Comparison of ENCODE assay signal across 11 cellular contexts in genomic region chr19:48968179-48968661, GRCh38. TPM values are rescaled to one million over a fixed set of nuclear protein-coding genes. Genes with fewer than 3 reads are reported as not detected.
DNase-seq lines count a peak whose midpoint lies in the region; ATAC-seq, FAIRE-seq and TF ChIP-seq lines count a peak whose summit lies in the region.
"Had no signal": no experiment of that assay in that cellular context is flagged by ENCODE, and none has a peak within 500 bp of the region (broad histone marks: within the 10 kb centered on the region; RNA-seq: fewer than 3 reads in every experiment).

No MANE protein-coding gene starts in this region.

- peaks cover 4% of the 10 kb centered on the region for H3K9me3 Mint-ChIP-seq in WTC11

- 53 to 61% (median 59%) methylated on average over 4 of the region's 4 CpGs for WGBS in stomach, 5 donors

- peak; percentile 9 for DNase-seq in NCI-H2171 treated with DMSO at 0.1 percent for 48 hours (lab: John Stamatoyannopoulos, UW)
- DNase-seq in NCI-H2171 (lab: John Stamatoyannopoulos, UW), result no peak
- DNase-seq in WTC11 (ENCODE audit: low spot score), result no peak
- DNase-seq in fibroblast of peridontal ligament (ENCODE audit: extremely low read depth), result peak; percentile 55
- DNase-seq in stomach, result no peak
- DNase-seq in GM12892 (ENCODE audit: insufficient read length), result no peak
- no peak for DNase-seq in DMS114 treated with DMSO at 0.1 percent for 48 hours (lab: John Stamatoyannopoulos, UW; ENCODE audit: unreplicated experiment)

- no peak for TF ChIP-seq EP300 in stomach (IDR thresholded peaks at IDR 0.05)

- ATAC-seq in WTC11, result no peak
- no peak for ATAC-seq in GM18505 (IDR thresholded peaks at IDR 0.05; ENCODE audit: unreplicated experiment)

- H3K27me3 ChIP-seq in stomach, result no peaks in the 10 kb centered on the region

- CTCF ChIA-PET in WTC11 (lab: Charles Lee), result interaction anchor here (1.4 to 2.6 kb wide), 3 partner anchors 8 to 33 kb away, joined by 3 to 13 read pairs (median 8); partner anchors contain the start of genes GYS1 and RUVBL2

- intact Hi-C loops in stomach (cut with DNase I; ENCODE audit: low total_unique reads), result no loop called here

- no peaks in the 10 kb centered on the region for H3K27me3 Mint-ChIP-seq in WTC11 (ENCODE audit: low read depth)

- H3K4me1 ChIP-seq in stomach, result peaks cover 30 to 70% (median 50%) of the 10 kb centered on the region in 4 donors

- no peak for FAIRE-seq in GM12892 (lab: Jason Lieb, UNC)
- FAIRE-seq: H54 had no signal

- POLR2A ChIA-PET in WTC11 (lab: Charles Lee), result interaction anchor here (1.3 kb wide), 1 partner anchor 25 kb away, joined by 3 read pairs; the partner anchor contains the start of gene RUVBL2

- peaks cover 31% of the 10 kb centered on the region for H3K4me1 Mint-ChIP-seq in WTC11

- no peak overlapping the region for H3K4me3 Mint-ChIP-seq in WTC11

- H3K9me3 ChIP-seq in stomach, result no peaks in the 10 kb centered on the region

- H3K27ac Mint-ChIP-seq in WTC11, result no peak overlapping the region

- peaks cover 35 to 71% (median 68%) of the 10 kb centered on the region in 4 donors for H3K36me3 ChIP-seq in stomach

- TF ChIP-seq POLR2A in stomach (IDR thresholded peaks at IDR 0.05) (no peak), GM12892 (IDR thresholded peaks at IDR 0.05; ENCODE audit: low read depth, low read length) (no peak), GM18505 (IDR thresholded peaks at IDR 0.05; ENCODE audit: borderline replicate concordance, extremely low read depth, insufficient read depth, insufficient read length) (no peak)

- no peak for TF ChIP-seq CTCF in WTC11 (IDR thresholded peaks at IDR 0.05)
- TF ChIP-seq CTCF in stomach (IDR thresholded peaks at IDR 0.05), result no peak

- H3K27ac ChIP-seq in stomach, result peak overlapping the region; percentile 11 to 97 (median 94)
- H3K27ac ChIP-seq: VCaP had no signal

- H3K36me3 Mint-ChIP-seq in WTC11, result peaks cover 49% of the 10 kb centered on the region

- H3K4me3 ChIP-seq in stomach, result no peak overlapping the region

TF ChIP-seq in WTC11, 78 proteins besides CTCF, POLR2A, EP300 and RAD21:
- TF ChIP-seq NFATC4 (CRISPR knock-in tag; IDR thresholded peaks at IDR 0.05), result no peak
- TF ChIP-seq RORB (CRISPR knock-in tag; IDR thresholded peaks at IDR 0.05), result 0 out of 2 replicates have a peak, but pooled peaks have one; percentile 76
- TF ChIP-seq NR1H2 (CRISPR knock-in tag; IDR thresholded peaks at IDR 0.05), result no peak
- TF ChIP-seq ZMAT4 (CRISPR knock-in tag; IDR thresholded peaks at IDR 0.05), result peak; percentile 2; the same call in 1 of the 2 replicates
- TF ChIP-seq USF1 (CRISPR knock-in tag; IDR thresholded peaks at IDR 0.05), result no peak
- 0 out of 2 replicates have a peak, but pooled peaks have one; percentile 3 for TF ChIP-seq EMX1 (CRISPR knock-in tag; IDR thresholded peaks at IDR 0.05)

RNA-seq across cellular contexts. Expression of gene FTL, which starts 3.1 kb away (rescaled TPM):
- total RNA-seq in WTC11 (2021) (1,061 to 1,225 TPM (median 1,202 TPM) in 3 replicates), stomach (1,000 to 10,000 TPM; 1,292 to 4,272 (median 3,457) TPM)
- polyA plus RNA-seq in stomach, result 1,000 to 10,000 TPM; 3,915 to 8,824 (median 7,571) TPM
- polyA plus RNA-seq in GM12892 (2012; ENCODE audit: missing spikeins), result 3,520 TPM

RNA-seq across cellular contexts. Expression of gene BAX, which starts 13.5 kb away (rescaled TPM):
- 346 to 387 TPM (median 351 TPM) in 3 replicates for total RNA-seq in WTC11 (2021)
- 100 to 1,000 TPM in 1 of 5 donors, 10 to 100 TPM in 4; 12.1 to 121 (median 20.2) TPM for total RNA-seq in stomach
- 10 to 100 TPM; 61.6 to 85.3 (median 77.6) TPM for polyA plus RNA-seq in stomach
- 206 TPM for polyA plus RNA-seq in GM12892 (2012; ENCODE audit: missing spikeins)

RNA-seq across cellular contexts. Expression of gene GYS1, which starts 24.9 kb away (rescaled TPM):
- total RNA-seq in WTC11 (2021) (45.9 to 52.0 TPM (median 46.1 TPM) in 3 replicates), stomach (10 to 100 TPM; 13.0 to 63.6 (median 46.4) TPM)
- polyA plus RNA-seq in stomach, result 10 to 100 TPM; 13.0 to 25.5 (median 15.5) TPM
- 38.0 TPM for polyA plus RNA-seq in GM12892 (2012; ENCODE audit: missing spikeins)

RNA-seq across cellular contexts. Expression of gene RUVBL2, which starts 25.5 kb away (rescaled TPM):
- total RNA-seq in WTC11 (2021), result 168 to 178 TPM (median 169 TPM) in 3 replicates
- total RNA-seq in stomach, result 10 to 100 TPM in 4 of 5 donors, under 1 TPM in 1; 0.58 to 96.0 (median 59.1) TPM
- 10 to 100 TPM; 55.3 to 69.2 (median 63.3) TPM for polyA plus RNA-seq in stomach
- polyA plus RNA-seq in GM12892 (2012; ENCODE audit: missing spikeins), result 65.5 TPM

RNA-seq across cellular contexts. Expression of gene DHDH, which starts 34.7 kb away (rescaled TPM):
- total RNA-seq in WTC11 (2021), result 3.0 to 3.4 TPM (median 3.1 TPM) in 3 replicates
- under 1 TPM in 1 of 5 donors, not detected in 4; 0.89 TPM for total RNA-seq in stomach
- polyA plus RNA-seq in stomach, result 1 to 10 TPM in 1 of 3 donors, under 1 TPM in 1, not detected in 1; 0.93 to 1.2 TPM
- not detected for polyA plus RNA-seq in GM12892 (2012; ENCODE audit: missing spikeins)
- total RNA-seq: HT1080 had no signal

Comparison
In these comparisons a context has a peak if more than half of its experiments do, and no peak if none do; other contexts are left out.
1. DNase-seq: peak in NCI-H2171 treated with DMSO at 0.1 percent for 48 hours (single experiment) and fibroblast of peridontal ligament (single experiment); none in NCI-H2171 (single experiment), WTC11 (single experiment), stomach (single experiment), GM12892 (single experiment) and DMS114 treated with DMSO at 0.1 percent for 48 hours (single experiment).